ENCODE assay signal across 1 cellular context in the genomic region with DNA sequence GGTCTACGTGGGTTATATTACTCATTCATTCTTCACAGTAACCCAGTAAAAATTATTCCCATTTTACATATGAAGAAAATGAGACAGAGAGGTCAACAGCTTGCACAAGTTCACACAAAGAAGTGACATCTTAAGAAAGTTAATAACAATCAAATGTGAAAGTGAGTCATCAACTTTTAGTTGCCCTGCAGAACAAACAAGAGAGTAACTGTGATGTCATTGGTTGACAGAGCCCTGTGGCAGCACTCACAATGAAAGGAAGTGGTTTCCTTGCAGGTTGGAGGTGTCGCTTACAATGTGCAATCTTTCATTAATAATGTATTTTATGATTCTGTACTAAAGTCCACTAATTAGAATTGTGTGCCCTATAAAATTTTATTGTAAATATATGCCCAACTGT.
TF ChIP-seq lines count a peak whose summit lies in the region.

No MANE protein-coding gene starts in this region.

TF ChIP-seq in HEK293, 187 proteins besides CTCF, POLR2A, EP300 and RAD21 (continued from another document):
- TF ChIP-seq MZF1 (tag by site-specific recombination; IDR thresholded peaks at IDR 0.05; ENCODE audit: borderline replicate concordance): no peak
- no peak for TF ChIP-seq ZNF521 (tag by site-specific recombination; IDR thresholded peaks at IDR 0.05)
